In the genomic region with DNA sequence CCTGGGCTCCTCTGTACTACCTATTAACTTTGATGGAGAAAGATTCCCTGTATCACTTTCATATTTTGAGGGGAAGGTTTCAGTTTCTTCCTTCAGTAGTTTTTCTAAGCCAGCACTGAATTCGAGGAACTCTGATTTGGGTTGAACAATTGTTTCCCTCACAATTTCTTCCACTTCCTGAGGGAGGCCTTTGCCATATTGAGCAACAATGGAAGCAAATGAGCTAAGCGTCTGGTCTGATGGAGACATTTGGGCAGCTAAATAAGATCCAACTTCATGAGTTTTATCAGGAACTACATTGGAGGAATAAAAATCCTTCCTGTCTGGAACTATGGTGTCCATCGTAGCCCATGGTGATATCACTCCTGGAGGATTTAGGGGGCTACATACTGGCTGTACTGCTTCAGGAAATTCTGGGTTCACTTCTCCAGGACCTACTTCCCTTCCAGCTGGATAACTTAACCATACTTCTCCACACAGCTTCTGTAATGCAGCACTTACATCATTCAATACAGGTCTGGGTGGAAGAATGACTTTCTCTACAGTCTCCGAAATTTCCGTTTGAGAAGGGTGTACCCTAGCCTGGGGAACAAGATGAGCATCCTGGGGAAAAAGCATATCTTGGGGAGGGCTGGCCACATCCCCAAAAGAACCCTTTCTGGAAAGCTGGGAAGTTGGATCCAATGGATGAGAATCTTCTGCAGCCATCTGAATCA, we compare ENCODE assay signal across 20 cellular contexts. TPM values are rescaled to one million over a fixed set of nuclear protein-coding genes. Genes with fewer than 3 reads are reported as not detected.
DNase-seq lines count a peak whose midpoint lies in the region; ATAC-seq and TF ChIP-seq lines count a peak whose summit lies in the region.
"Had no signal": no experiment of that assay in that cellular context is flagged by ENCODE, and none has a peak within 500 bp of the region (broad histone marks: within the 10 kb centered on the region; RNA-seq: fewer than 3 reads in every experiment).

No MANE protein-coding gene starts in this region.

- no peaks in the 10 kb centered on the region for H4K20me1 ChIP-seq in H9 (ENCODE audit: control insufficient read depth, insufficient read depth, insufficient read length)
- H4K20me1 ChIP-seq: BLaER1 had no signal

- no peak; the same call in 1 of the 2 replicates for ATAC-seq in Panc1
- ATAC-seq in HG02981 (IDR thresholded peaks at IDR 0.05; ENCODE audit: unreplicated experiment) = no peak
- ATAC-seq in HG03469 (IDR thresholded peaks at IDR 0.05; ENCODE audit: unreplicated experiment) = no peak
- ATAC-seq: CD8-positive, alpha-beta T cell had no signal

- peaks cover 3% of the 10 kb centered on the region; the same call in 1 of the 2 replicates for H3K27me3 Mint-ChIP-seq in H9 (ENCODE audit: low read depth)

- H3K14ac ChIP-seq in trophoblast cell (ENCODE audit: low read length) = no peak overlapping the region
- H3K14ac ChIP-seq in H9 (ENCODE audit: insufficient read depth, low read length) = no peak overlapping the region

- no peaks in the 10 kb centered on the region for H3K9me3 Mint-ChIP-seq in H9
- H3K9me3 Mint-ChIP-seq: CD8-positive, alpha-beta T cell had no signal

- H3K23ac ChIP-seq in trophoblast cell (ENCODE audit: low read length) (no peak overlapping the region), H9 (ENCODE audit: insufficient read length, low read depth, low read length) (no peak overlapping the region)

- H3K79me1 ChIP-seq in trophoblast cell (ENCODE audit: low read length) = peaks cover 3% of the 10 kb centered on the region
- no peaks in the 10 kb centered on the region for H3K79me1 ChIP-seq in H9 (ENCODE audit: insufficient read depth, low read depth, low read length, poor library complexity, severe bottlenecking)

- H2AK5ac ChIP-seq in trophoblast cell (ENCODE audit: low read length) (no peak overlapping the region), H9 (ENCODE audit: insufficient read length, low read length) (no peak overlapping the region)

- no peaks in the 10 kb centered on the region for H3K23me2 ChIP-seq in H9 (ENCODE audit: insufficient read length, low read depth, low read length, poor library complexity, severe bottlenecking)

- H3K4me3 Mint-ChIP-seq in H9 = no peak overlapping the region
- H3K4me3 Mint-ChIP-seq: CD8-positive, alpha-beta T cell had no signal

- H3K36me3 ChIP-seq in Panc1 (ENCODE audit: control insufficient read depth, insufficient read depth, low read length) (no peaks in the 10 kb centered on the region; the same call in 1 of the 2 replicates), trophoblast cell (ENCODE audit: control insufficient read depth in 1 of 2, insufficient read depth in 2 of 2, low read length in 2 of 2) (no peaks in the 10 kb centered on the region)
- H3K36me3 ChIP-seq: BLaER1 had no signal

- no TSS peak for BruUV-seq in Panc1 (replicated peaks; lab: Mats Ljungman, UMichigan)

- peak overlapping the region; percentile 6 for H2BK12ac ChIP-seq in trophoblast cell (ENCODE audit: low read length)
- no peak overlapping the region for H2BK12ac ChIP-seq in H9 (ENCODE audit: insufficient read length, low read depth, low read length)

- H3K9ac ChIP-seq in trophoblast cell (ENCODE audit: low read length) (no peak overlapping the region), H9 (ENCODE audit: extremely low read depth, insufficient read length, low read length) (no peak overlapping the region)
- H3K9ac ChIP-seq: BLaER1 had no signal

- no peak overlapping the region for H4K5ac ChIP-seq in H9 (ENCODE audit: insufficient read length, low read depth, low read length)

- H3K27ac Mint-ChIP-seq in H9 = no peak overlapping the region
- H3K27ac Mint-ChIP-seq: CD8-positive, alpha-beta T cell had no signal

- intact Hi-C loops in Panc1 (cut with micrococcal nuclease; ENCODE audit: unreplicated experiment) = no loop called here

- TF ChIP-seq CTCF in Panc1 (IDR thresholded peaks at IDR 0.05) = no peak
- no peak for TF ChIP-seq CTCF in fibroblast of the aortic adventitia (IDR thresholded peaks at IDR 0.05; ENCODE audit: insufficient read depth, low read length)
- TF ChIP-seq CTCF in H9 (conservative IDR thresholded peaks at IDR 0.05) = no peak

- H3K9me3 ChIP-seq in Panc1 (ENCODE audit: control insufficient read depth, insufficient read depth, low read depth, low read length) (no peaks in the 10 kb centered on the region), trophoblast cell (ENCODE audit: insufficient read depth, low read depth, low read length) (no peaks in the 10 kb centered on the region), H9 (ENCODE audit: control insufficient read depth, low read depth, low read length) (no peaks in the 10 kb centered on the region)
- H3K9me3 ChIP-seq: BLaER1 had no signal

- peak overlapping the region; percentile 67 for H3K27ac ChIP-seq in Panc1 (ENCODE audit: low read length)
- no peak overlapping the region for H3K27ac ChIP-seq in trophoblast cell (ENCODE audit: low read depth, low read length)
- H3K27ac ChIP-seq in H9 (ENCODE audit: insufficient read length, low read depth, low read length) = no peak overlapping the region
- H3K27ac ChIP-seq: BLaER1 had no signal

- peaks cover 0 to 13% (median 9%) of the 10 kb centered on the region in 3 experiments; a peak in 4 of 7 replicates for H3K36me3 Mint-ChIP-seq in H9 (ENCODE audit: insufficient read depth in 1 of 3, low read depth in 3 of 3)

- H2BK120ac ChIP-seq in trophoblast cell (ENCODE audit: insufficient read depth, low read length, poor library complexity) (no peak overlapping the region), H9 (ENCODE audit: low read depth, low read length, poor library complexity, severe bottlenecking) (no peak overlapping the region)

- H3K18ac ChIP-seq in trophoblast cell (ENCODE audit: low read length) (no peak overlapping the region), H9 (ENCODE audit: insufficient read length, low read depth, low read length) (no peak overlapping the region)

- H4K12ac ChIP-seq in trophoblast cell (ENCODE audit: low read depth, low read length) = no peak overlapping the region

- H3K27me3 ChIP-seq in Panc1 (ENCODE audit: control insufficient read depth, insufficient read depth, low read length) = no peaks in the 10 kb centered on the region
- no peaks in the 10 kb centered on the region for H3K27me3 ChIP-seq in trophoblast cell (ENCODE audit: insufficient read depth, low read length)
- no peaks in the 10 kb centered on the region for H3K27me3 ChIP-seq in H9 (ENCODE audit: insufficient read depth, low read length)
- H3K27me3 ChIP-seq: BLaER1 had no signal

- no peak overlapping the region for H3K4me2 ChIP-seq in trophoblast cell (ENCODE audit: low read length)
- H3K4me2 ChIP-seq in H9 (ENCODE audit: insufficient read depth, insufficient read length, low read length) = no peak overlapping the region
- H3K4me2 ChIP-seq: BLaER1, PC-9 had no signal

- H2BK5ac ChIP-seq in trophoblast cell (ENCODE audit: low read depth, low read length, poor library complexity) (no peak overlapping the region), H9 (ENCODE audit: insufficient read length, low read length) (no peak overlapping the region)

- no peak overlapping the region for H2BK20ac ChIP-seq in H9 (ENCODE audit: low read depth, low read length, poor library complexity, severe bottlenecking)

- H4K91ac ChIP-seq in trophoblast cell (ENCODE audit: low read depth, low read length) (no peak overlapping the region), H9 (ENCODE audit: insufficient read length, low read depth, low read length) (no peak overlapping the region)

- H3K4me1 Mint-ChIP-seq in H9 = peaks cover 12 to 31% of the 10 kb centered on the region in 2 experiments

- H3K4me1 ChIP-seq in Panc1 (ENCODE audit: control insufficient read depth, insufficient read depth, low read length) (peaks cover 24% of the 10 kb centered on the region), trophoblast cell (ENCODE audit: control insufficient read depth in 1 of 2, insufficient read depth in 2 of 2, low read length in 2 of 2) (peaks cover 0 to 1% of the 10 kb centered on the region in 2 experiments), H9 (ENCODE audit: insufficient read depth, low read length) (peaks cover 4% of the 10 kb centered on the region)
- H3K4me1 ChIP-seq: BLaER1 had no signal

- no CpG with 5 or more reads among the region's 5 CpGs for WGBS in trophoblast cell (ENCODE audit: extremely low coverage, insufficient coverage, insufficient read length)
- WGBS in H9 (ENCODE audit: extremely low coverage, insufficient read length, low lambda C conversion rate) = no CpG with 5 or more reads among the region's 5 CpGs

- peak; percentile 19 for DNase-seq in SKM-1 (lab: John Stamatoyannopoulos, UW; ENCODE audit: unreplicated experiment)
- DNase-seq in SKM-1 treated with dmso at 0.1 percent for 144 hours (lab: John Stamatoyannopoulos, UW; ENCODE audit: unreplicated experiment) = no peak
- DNase-seq in Panc1 (ENCODE audit: low read depth, low spot score) = no peak
- peak; percentile 48 for DNase-seq in fibroblast of the aortic adventitia (ENCODE audit: low read depth)
- no peak for DNase-seq in trophoblast cell
- DNase-seq in H9 = no peak
- DNase-seq: 8988T; CD8-positive, alpha-beta T cell; DND-41; KBM-7; NCI-H1092; NCI-H146; NCI-H2081; NCI-H748 treated with DMSO at 0.1 percent for 48 hours; PC-9; SHP77 treated with DMSO at 0.1 percent for 48 hours had no signal

- H4K8ac ChIP-seq in trophoblast cell (ENCODE audit: low read depth, low read length) = no peak overlapping the region
- H4K8ac ChIP-seq in H9 (replicated peaks; ENCODE audit: insufficient read length, low read depth, low read length) = no peak overlapping the region

- in situ Hi-C loops in Panc1 (cut with HindIII; ENCODE audit: low pct_unique_long_range_greater_than_20kb, low sequenced_read_pairs) = no loop called here

- no peak overlapping the region for H3K4me3 ChIP-seq in Panc1 (ENCODE audit: low read depth in 2 of 2, low read length in 2 of 2)
- no peak overlapping the region for H3K4me3 ChIP-seq in fibroblast of the aortic adventitia (ENCODE audit: low read depth, low read length)
- H3K4me3 ChIP-seq in trophoblast cell (ENCODE audit: low read depth, low read length) = no peak overlapping the region
- H3K4me3 ChIP-seq: BLaER1 had no signal

- no peak overlapping the region for H2BK15ac ChIP-seq in H9 (ENCODE audit: low read depth, low read length)

- no peak overlapping the region for H3T11ph ChIP-seq in H9 (ENCODE audit: low read length)

- POLR2A ChIA-PET in Panc1 (lab: Charles Lee) = no interaction called here

- CTCF ChIA-PET in Panc1 (lab: Charles Lee) = no interaction called here

- no peak overlapping the region for H2AFZ ChIP-seq in trophoblast cell (ENCODE audit: insufficient read depth, low read length, poor library complexity)
- no peak overlapping the region for H2AFZ ChIP-seq in H9 (ENCODE audit: low read length)
- H2AFZ ChIP-seq: PC-9 had no signal

- H3K56ac ChIP-seq in H9 (ENCODE audit: insufficient read length, low read depth, low read length) = no peak overlapping the region

- H3K79me2 ChIP-seq in trophoblast cell (ENCODE audit: control insufficient read depth, insufficient read depth, low read length, poor library complexity) (no peaks in the 10 kb centered on the region), H9 (ENCODE audit: insufficient read depth, low read length) (no peaks in the 10 kb centered on the region)

- H3K4ac ChIP-seq in trophoblast cell (ENCODE audit: low read depth, low read length) (no peak overlapping the region), H9 (ENCODE audit: low read depth, low read length) (no peak overlapping the region)

RNA-seq across cellular contexts. Expression of gene CCDC89, which starts 38.9 kb away (rescaled TPM):
- total RNA-seq in Panc1 (2021; ENCODE audit: unreplicated experiment) = 1.7 TPM
- polyA plus RNA-seq in Panc1 (2012; ENCODE audit: insufficient read length) = 0.68 TPM
- total RNA-seq in fibroblast of the aortic adventitia (ENCODE audit: low replicate concordance) = 4.2 and 7.9 TPM in 2 replicates
- 0.04 and 0.06 TPM in 2 replicates for polyA plus RNA-seq in trophoblast cell (2013)
- not detected in 2 replicates for total RNA-seq in H9 (2021)
- total RNA-seq: CD8-positive, alpha-beta T cell; NCI-H460 had no signal

RNA-seq across cellular contexts. Expression of gene CREBZF, which starts 60.0 kb away (rescaled TPM):
- total RNA-seq in Panc1 (2021; ENCODE audit: unreplicated experiment) = 75.8 TPM
- 60.1 TPM for polyA plus RNA-seq in Panc1 (2012; ENCODE audit: insufficient read length)
- 33.1 and 50.9 TPM in 2 replicates for total RNA-seq in fibroblast of the aortic adventitia (ENCODE audit: low replicate concordance)
- 21.7 and 22.7 TPM in 2 replicates for polyA plus RNA-seq in trophoblast cell (2013)
- total RNA-seq in H9 (2021) = 50.2 and 52.5 TPM in 2 replicates

Comparison
In these comparisons a context has a peak if more than half of its experiments do, and no peak if none do; other contexts are left out.
1. DNase-seq: peak in SKM-1 (single experiment) and fibroblast of the aortic adventitia (single experiment); none in SKM-1 treated with dmso at 0.1 percent for 144 hours (single experiment), Panc1 (single experiment), trophoblast cell (0 of 2) and H9 (single experiment).